Comparison of ENCODE assay signal across 12 cellular contexts in the genomic region with DNA sequence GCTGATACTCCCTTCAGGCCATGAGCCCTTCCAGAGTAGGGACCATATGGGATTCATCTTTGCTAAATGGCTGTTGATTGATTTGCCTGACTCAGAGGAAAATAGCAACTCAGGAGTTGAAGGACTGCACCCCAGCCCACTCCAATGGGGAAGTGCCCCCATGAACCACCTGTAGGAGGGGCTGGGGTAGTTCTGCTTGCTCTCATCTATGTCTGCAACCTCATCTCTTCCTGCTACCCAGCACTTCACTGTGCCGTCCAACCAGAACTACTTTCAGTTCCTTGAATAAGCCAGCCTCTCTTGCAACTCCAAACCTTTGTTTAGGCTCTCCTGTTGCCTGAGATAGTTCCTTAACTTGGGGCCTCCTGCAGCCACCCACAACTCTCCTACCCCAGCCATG. TPM values are rescaled to one million over a fixed set of nuclear protein-coding genes. Genes with fewer than 3 reads are reported as not detected.
A peak's percentile ranks its signal among the peaks of the same experiment; 100 is the strongest.
DNase-seq lines count a peak whose midpoint lies in the region; ATAC-seq and TF ChIP-seq lines count a peak whose summit lies in the region.
"Had no signal": no experiment of that assay in that cellular context is flagged by ENCODE, and none has a peak within 500 bp of the region (broad histone marks: within the 10 kb centered on the region; RNA-seq: fewer than 3 reads in every experiment).

No MANE protein-coding gene starts in this region.

- no peak overlapping the region for H3K4me3 Mint-ChIP-seq in T-helper 17 cell
- H3K4me3 Mint-ChIP-seq in activated naive CD4-positive, alpha-beta T cell treated with anti-CD3 and anti-CD28 coated beads, Interleukin-2, amount 10 ng/mL, durations not matched to agents 7 days and 5 days, result no peak overlapping the region

- no peaks in the 10 kb centered on the region for H3K9me3 ChIP-seq in T-helper 17 cell (ENCODE audit: control insufficient read depth, low read length, poor library complexity, severe bottlenecking)

- CTCF ChIA-PET in activated naive CD4-positive, alpha-beta T cell treated with anti-CD3 and anti-CD28 coated beads, Interleukin-2, amount 10 ng/mL, durations not matched to agents 7 days and 5 days (lab: Charles Lee), result no interaction called here

- H3K36me3 Mint-ChIP-seq in T-helper 17 cell (ENCODE audit: low read depth), result no peaks in the 10 kb centered on the region
- no peaks in the 10 kb centered on the region for H3K36me3 Mint-ChIP-seq in activated naive CD4-positive, alpha-beta T cell treated with anti-CD3 and anti-CD28 coated beads, Interleukin-2, amount 10 ng/mL, durations not matched to agents 7 days and 5 days

- peak; percentile 96 for ATAC-seq in GM21447 (IDR thresholded peaks at IDR 0.05; ENCODE audit: unreplicated experiment)
- ATAC-seq in HG03139 (IDR thresholded peaks at IDR 0.05; ENCODE audit: unreplicated experiment), result peak; percentile 87
- peak; percentile 74 for ATAC-seq in T-helper 17 cell
- ATAC-seq: left colon had no signal

- H3K27ac Mint-ChIP-seq in T-helper 17 cell, result no peak overlapping the region
- H3K27ac Mint-ChIP-seq in activated naive CD4-positive, alpha-beta T cell treated with anti-CD3 and anti-CD28 coated beads, Interleukin-2, amount 10 ng/mL, durations not matched to agents 7 days and 5 days, result no peak overlapping the region

- peaks cover 16% of the 10 kb centered on the region for H3K27me3 Mint-ChIP-seq in T-helper 17 cell
- H3K27me3 Mint-ChIP-seq in activated naive CD4-positive, alpha-beta T cell treated with anti-CD3 and anti-CD28 coated beads, Interleukin-2, amount 10 ng/mL, durations not matched to agents 7 days and 5 days, result peaks cover 4% of the 10 kb centered on the region

- TF ChIP-seq CTCF in GM12873 (IDR thresholded peaks at IDR 0.05; ENCODE audit: insufficient read depth, low read depth, low read length, missing control alignments), result peak; percentile 37

- no peaks in the 10 kb centered on the region for H3K9me3 Mint-ChIP-seq in activated naive CD4-positive, alpha-beta T cell treated with anti-CD3 and anti-CD28 coated beads, Interleukin-2, amount 10 ng/mL, durations not matched to agents 7 days and 5 days

- DNase-seq in T-helper 17 cell (no peak), GOT3 (lab: John Stamatoyannopoulos, UW) (no peak), NCI-H82 treated with DMSO at 0.1 percent for 48 hours (lab: John Stamatoyannopoulos, UW; ENCODE audit: unreplicated experiment) (no peak), NCI-H510A (lab: John Stamatoyannopoulos, UW) (no peak)
- no peak for DNase-seq in activated naive CD4-positive, alpha-beta T cell treated with anti-CD3 and anti-CD28 coated beads, Interleukin-2, amount 10 ng/mL, durations not matched to agents 7 days and 5 days
- DNase-seq: activated CD8-positive, alpha-beta memory T cell treated with anti-CD3 and anti-CD28 coated beads, Interleukin-2, amount 50 U/mL, for 4 hours; NCI-H345; SW 1271 had no signal

- H3K4me1 Mint-ChIP-seq in T-helper 17 cell, result peaks cover 3% of the 10 kb centered on the region
- no peaks in the 10 kb centered on the region for H3K4me1 Mint-ChIP-seq in activated naive CD4-positive, alpha-beta T cell treated with anti-CD3 and anti-CD28 coated beads, Interleukin-2, amount 10 ng/mL, durations not matched to agents 7 days and 5 days

RNA-seq across cellular contexts. Expression of gene BEND5, which starts 26.6 kb away (rescaled TPM):
- under 1 TPM; 0.70 to 0.92 TPM for total RNA-seq in T-helper 17 cell
